ENCODE assay signal across 22 cellular contexts in genomic region chr20:61113731-61114130, GRCh38.
DNase-seq lines count a peak whose midpoint lies in the region; ATAC-seq and TF ChIP-seq lines count a peak whose summit lies in the region.
"Had no signal": no experiment of that assay in that cellular context is flagged by ENCODE, and none has a peak within 500 bp of the region (broad histone marks: within the 10 kb centered on the region; RNA-seq: fewer than 3 reads in every experiment).

No MANE protein-coding gene starts in this region.

- H3K9ac ChIP-seq in BLaER1 (no peak overlapping the region), DND-41 (ENCODE audit: low read depth, low read length) (no peak overlapping the region), trophoblast cell (ENCODE audit: low read length) (no peak overlapping the region)

- H2BK120ac ChIP-seq in trophoblast cell (ENCODE audit: insufficient read depth, low read length, poor library complexity) = no peak overlapping the region

- no peak for TF ChIP-seq CTCF in DND-41 (IDR thresholded peaks at IDR 0.05; ENCODE audit: borderline replicate concordance, extremely low read depth, low read length, poor library complexity, severe bottlenecking)
- no peak for TF ChIP-seq CTCF in esophagus squamous epithelium (IDR thresholded peaks at IDR 0.05)
- TF ChIP-seq CTCF in osteoblast (IDR thresholded peaks at IDR 0.05; ENCODE audit: extremely low read depth, low read depth, low read length) = no peak

- no peaks in the 10 kb centered on the region for H3K79me1 ChIP-seq in trophoblast cell (ENCODE audit: low read length)

- H3K14ac ChIP-seq in trophoblast cell (ENCODE audit: low read length) = no peak overlapping the region

- H3K79me2 ChIP-seq in DND-41 (ENCODE audit: insufficient read depth, low read length) = no peaks in the 10 kb centered on the region
- H3K79me2 ChIP-seq in trophoblast cell (ENCODE audit: control insufficient read depth, insufficient read depth, low read length, poor library complexity) = no peaks in the 10 kb centered on the region
- H3K79me2 ChIP-seq in osteoblast (ENCODE audit: insufficient read depth, low read length) = no peaks in the 10 kb centered on the region

- H3K4me2 ChIP-seq in BLaER1 = peak overlapping the region; percentile 85
- no peak overlapping the region for H3K4me2 ChIP-seq in DND-41 (ENCODE audit: insufficient read depth, low read length)
- H3K4me2 ChIP-seq in trophoblast cell (ENCODE audit: low read length) = no peak overlapping the region
- H3K4me2 ChIP-seq in osteoblast (ENCODE audit: insufficient read depth, low read length) = no peak overlapping the region
- H3K4me2 ChIP-seq: A549 had no signal

- H3K18ac ChIP-seq in trophoblast cell (ENCODE audit: low read length) = no peak overlapping the region

- no peak for DNase-seq in DND-41
- DNase-seq in trophoblast cell = no peak
- DNase-seq in esophagus squamous epithelium (lab: John Stamatoyannopoulos, UW) = no peak
- no peak for DNase-seq in SW 1271 (lab: John Stamatoyannopoulos, UW)
- DNase-seq in osteoblast (ENCODE audit: insufficient read length, low spot score, missing footprints) = no peak
- DNase-seq: 8988T; ACHN; AML-193; BE2C; Caco-2; CD4-positive, CD25-positive, alpha-beta regulatory T cell; CD8-positive, alpha-beta T cell; DMS153; EL; GDM1; GOT3; HFFc6 had no signal

- H3K4me1 ChIP-seq in BLaER1 = peaks cover 72% of the 10 kb centered on the region
- H3K4me1 ChIP-seq in DND-41 (ENCODE audit: insufficient read depth, low read length) = peaks cover 47% of the 10 kb centered on the region
- no peaks in the 10 kb centered on the region for H3K4me1 ChIP-seq in trophoblast cell (ENCODE audit: control insufficient read depth in 1 of 2, insufficient read depth in 2 of 2, low read length in 2 of 2)
- H3K4me1 ChIP-seq in esophagus squamous epithelium = no peaks in the 10 kb centered on the region
- peaks cover 12% of the 10 kb centered on the region for H3K4me1 ChIP-seq in osteoblast (ENCODE audit: insufficient read depth, low read length)
- H3K4me1 ChIP-seq: BE2C, Caco-2, HAP-1 had no signal

- intact Hi-C loops in esophagus squamous epithelium (cut with DNase I) = no loop called here

- WGBS in trophoblast cell (ENCODE audit: extremely low coverage, insufficient coverage, insufficient read length) = no CpG with 5 or more reads among the region's 8 CpGs
- WGBS in esophagus squamous epithelium, 2 donors = 61 to 91% methylated on average over 2 to 7 of the region's 8 CpGs

- H3K27ac ChIP-seq in BLaER1 (peak overlapping the region; percentile 53), DND-41 (ENCODE audit: low read length) (peak overlapping the region; percentile 35; the same call in 1 of the 2 replicates), trophoblast cell (ENCODE audit: low read depth, low read length) (no peak overlapping the region), esophagus squamous epithelium (no peak overlapping the region), osteoblast (ENCODE audit: low read depth, low read length) (no peak overlapping the region)
- H3K27ac ChIP-seq: C4-2B had no signal

- no peak overlapping the region for H2BK5ac ChIP-seq in trophoblast cell (ENCODE audit: low read depth, low read length, poor library complexity)

- H2AFZ ChIP-seq in DND-41 (ENCODE audit: low read depth, low read length) = no peak overlapping the region
- H2AFZ ChIP-seq in trophoblast cell (ENCODE audit: insufficient read depth, low read length, poor library complexity) = no peak overlapping the region
- no peak overlapping the region for H2AFZ ChIP-seq in osteoblast (ENCODE audit: low read length)

- no peaks in the 10 kb centered on the region for H4K20me1 ChIP-seq in BLaER1
- H4K20me1 ChIP-seq in DND-41 (ENCODE audit: insufficient read depth, low read length) = no peaks in the 10 kb centered on the region
- no peaks in the 10 kb centered on the region for H4K20me1 ChIP-seq in osteoblast (ENCODE audit: insufficient read depth, low read length)

- H4K91ac ChIP-seq in trophoblast cell (ENCODE audit: low read depth, low read length) = no peak overlapping the region

- no peaks in the 10 kb centered on the region for H3K36me3 ChIP-seq in BLaER1
- H3K36me3 ChIP-seq in DND-41 (ENCODE audit: insufficient read depth, low read length) = no peaks in the 10 kb centered on the region
- no peaks in the 10 kb centered on the region for H3K36me3 ChIP-seq in trophoblast cell (ENCODE audit: control insufficient read depth in 1 of 2, insufficient read depth in 2 of 2, low read length in 2 of 2)
- H3K36me3 ChIP-seq in esophagus squamous epithelium = no peaks in the 10 kb centered on the region
- H3K36me3 ChIP-seq in osteoblast (ENCODE audit: insufficient read depth, low read length) = no peaks in the 10 kb centered on the region
- H3K36me3 ChIP-seq: BE2C, HAP-1 had no signal

- ATAC-seq in DND-41 (ENCODE audit: insufficient read depth, low read depth) = no peak
- ATAC-seq: A549; CD8-positive, alpha-beta T cell; GM12878 had no signal

- TF ChIP-seq POLR2A in esophagus squamous epithelium (IDR thresholded peaks at IDR 0.05) = no peak

- no peaks in the 10 kb centered on the region for H3K27me3 ChIP-seq in BLaER1
- no peaks in the 10 kb centered on the region for H3K27me3 ChIP-seq in DND-41 (ENCODE audit: insufficient read depth, low read length, poor library complexity)
- H3K27me3 ChIP-seq in trophoblast cell (ENCODE audit: insufficient read depth, low read length) = no peaks in the 10 kb centered on the region
- H3K27me3 ChIP-seq in esophagus squamous epithelium = peaks cover 0 to 12% (median 0%) of the 10 kb centered on the region in 4 donors
- no peaks in the 10 kb centered on the region for H3K27me3 ChIP-seq in osteoblast (ENCODE audit: insufficient read depth, low read length)
- H3K27me3 ChIP-seq: BE2C had no signal

- H3K4ac ChIP-seq in trophoblast cell (ENCODE audit: low read depth, low read length) = no peak overlapping the region

- H3K9me3 ChIP-seq in BLaER1 (peaks cover 9% of the 10 kb centered on the region; the same call in 1 of the 2 replicates), DND-41 (ENCODE audit: insufficient read depth, low read length, severe bottlenecking) (no peaks in the 10 kb centered on the region), trophoblast cell (ENCODE audit: insufficient read depth, low read depth, low read length) (peaks cover 2% of the 10 kb centered on the region), esophagus squamous epithelium (no peaks in the 10 kb centered on the region), osteoblast (ENCODE audit: low read depth, low read length) (no peaks in the 10 kb centered on the region)
- H3K9me3 ChIP-seq: A549, BE2C, Caco-2, HAP-1 had no signal

- no peak overlapping the region for H2BK12ac ChIP-seq in trophoblast cell (ENCODE audit: low read length)

- H3K4me3 ChIP-seq in BLaER1 (no peak overlapping the region), DND-41 (ENCODE audit: low read depth in 1 of 2, low read length in 2 of 2) (no peak overlapping the region), trophoblast cell (ENCODE audit: low read depth, low read length) (peak overlapping the region; percentile 6), esophagus squamous epithelium (no peak overlapping the region), osteoblast (ENCODE audit: insufficient read depth, low read length) (no peak overlapping the region)
- H3K4me3 ChIP-seq: A549, GM12878, HAP-1 had no signal

- no peak overlapping the region for H4K12ac ChIP-seq in trophoblast cell (ENCODE audit: low read depth, low read length)

- no peak overlapping the region for H2AK5ac ChIP-seq in trophoblast cell (ENCODE audit: low read length)

- no peak overlapping the region for H3K23ac ChIP-seq in trophoblast cell (ENCODE audit: low read length)

- H4K8ac ChIP-seq in trophoblast cell (ENCODE audit: low read depth, low read length) = no peak overlapping the region

Comparison
In these comparisons a context has a peak if more than half of its experiments do, and no peak if none do; other contexts are left out.
1. H3K27ac ChIP-seq: peak in BLaER1 (single experiment) and DND-41 (single experiment); none in trophoblast cell (single experiment), esophagus squamous epithelium (0 of 4) and osteoblast (single experiment).